19 cellular contexts compared by ENCODE assay signal in the genomic region with DNA sequence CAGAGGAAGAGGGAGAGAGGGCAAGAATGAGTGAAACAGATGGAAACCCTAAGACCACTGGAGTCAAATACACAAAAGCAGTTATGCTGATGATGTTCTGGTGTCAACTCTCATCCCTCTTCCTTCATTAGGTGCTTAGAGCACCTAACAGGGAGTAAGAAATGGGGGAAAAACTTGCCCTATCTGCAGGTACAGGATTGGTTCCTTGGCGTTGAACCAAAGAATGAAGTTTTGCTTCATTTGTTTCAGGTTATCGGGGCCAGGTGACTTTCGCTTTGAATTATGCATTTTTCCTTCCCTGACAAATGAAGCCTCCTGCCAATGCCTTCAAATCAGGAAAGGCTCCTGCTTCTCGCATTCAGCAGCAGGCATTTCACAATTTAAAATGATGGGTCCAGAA.
"Had no signal": no experiment of that assay in that cellular context is flagged by ENCODE, and none has a peak within 500 bp of the region (broad histone marks: within the 10 kb centered on the region; RNA-seq: fewer than 3 reads in every experiment).

No MANE protein-coding gene starts in this region.

- H3K4me1 Mint-ChIP-seq: activated CD4-positive, alpha-beta T cell treated with anti-CD3 and anti-CD28 coated beads, Interleukin-2, amount 10 ng/mL, durations not matched to agents 7 days and 5 days; activated naive CD8-positive, alpha-beta T cell treated with anti-CD3 and anti-CD28 coated beads, Interleukin-2, amount 10 ng/mL, durations not matched to agents 7 days and 5 days; immature natural killer cell had no signal

- DNase-seq: activated CD4-positive, alpha-beta T cell treated with anti-CD3 and anti-CD28 coated beads, Interleukin-2, amount 10 ng/mL, durations not matched to agents 7 days and 5 days; activated CD4-positive, CD25-positive, alpha-beta regulatory T cell; activated CD8-positive, alpha-beta memory T cell treated with anti-CD3 and anti-CD28 coated beads for 24 hours; activated naive CD4-positive, alpha-beta T cell; activated naive CD8-positive, alpha-beta T cell treated with anti-CD3 and anti-CD28 coated beads, Interleukin-2, amount 10 ng/mL, durations not matched to agents 7 days and 5 days; brain microvascular endothelial cell; cerebellar nuclear complex; effector memory CD4-positive, alpha-beta T cell; foreskin melanocyte; immature natural killer cell; left colon; lower lobe of right lung; posterior cingulate gyrus; T-helper 2 cell had no signal

- H3K4me1 ChIP-seq: lower lobe of right lung had no signal

- H3K9me3 ChIP-seq: lower lobe of right lung, neutrophil had no signal

- H3K27ac ChIP-seq: brain microvascular endothelial cell, epithelial cell of prostate, lower lobe of right lung, neutrophil had no signal

- H3K4me3 ChIP-seq: lower lobe of right lung had no signal

- H3K27ac Mint-ChIP-seq: activated CD4-positive, alpha-beta T cell treated with anti-CD3 and anti-CD28 coated beads, Interleukin-2, amount 10 ng/mL, durations not matched to agents 7 days and 5 days; activated naive CD8-positive, alpha-beta T cell treated with anti-CD3 and anti-CD28 coated beads, Interleukin-2, amount 10 ng/mL, durations not matched to agents 7 days and 5 days; dendritic cell treated with granulocyte-macrophage colony-stimulating factor and Interleukin-4, amounts not matched to agents 40 ng/mL and 50 ng/mL, for 4 days; immature natural killer cell; mesothelial cell of epicardium; stimulated activated memory B cell treated with anti-CD40 and anti-IgM and Interleukin-4, amounts not matched to agents 10 μg/mL and 1 μg/mL and 100 μg/mL, for 72 hours had no signal

- H3K36me3 Mint-ChIP-seq: activated naive CD8-positive, alpha-beta T cell treated with anti-CD3 and anti-CD28 coated beads, Interleukin-2, amount 10 ng/mL, durations not matched to agents 7 days and 5 days; immature natural killer cell; mesothelial cell of epicardium; stimulated activated memory B cell treated with anti-CD40 and anti-IgM and Interleukin-4, amounts not matched to agents 10 μg/mL and 1 μg/mL and 100 μg/mL, for 72 hours had no signal

- ATAC-seq: left colon; lower lobe of right lung; stimulated activated memory B cell treated with anti-CD40 and anti-IgM and Interleukin-4, amounts not matched to agents 10 μg/mL and 1 μg/mL and 100 μg/mL, for 72 hours had no signal

- H3K9me3 Mint-ChIP-seq: activated CD4-positive, alpha-beta T cell treated with anti-CD3 and anti-CD28 coated beads, Interleukin-2, amount 10 ng/mL, durations not matched to agents 7 days and 5 days; activated naive CD8-positive, alpha-beta T cell treated with anti-CD3 and anti-CD28 coated beads, Interleukin-2, amount 10 ng/mL, durations not matched to agents 7 days and 5 days; dendritic cell treated with granulocyte-macrophage colony-stimulating factor and Interleukin-4, amounts not matched to agents 40 ng/mL and 50 ng/mL, for 4 days; immature natural killer cell; mesothelial cell of epicardium; stimulated activated memory B cell treated with anti-CD40 and anti-IgM and Interleukin-4, amounts not matched to agents 10 μg/mL and 1 μg/mL and 100 μg/mL, for 72 hours had no signal

- H3K36me3 ChIP-seq: brain microvascular endothelial cell, lower lobe of right lung, neutrophil had no signal

- H3K4me3 Mint-ChIP-seq: activated CD4-positive, alpha-beta T cell treated with anti-CD3 and anti-CD28 coated beads, Interleukin-2, amount 10 ng/mL, durations not matched to agents 7 days and 5 days; activated naive CD8-positive, alpha-beta T cell treated with anti-CD3 and anti-CD28 coated beads, Interleukin-2, amount 10 ng/mL, durations not matched to agents 7 days and 5 days; dendritic cell treated with granulocyte-macrophage colony-stimulating factor and Interleukin-4, amounts not matched to agents 40 ng/mL and 50 ng/mL, for 4 days; immature natural killer cell; mesothelial cell of epicardium; stimulated activated memory B cell treated with anti-CD40 and anti-IgM and Interleukin-4, amounts not matched to agents 10 μg/mL and 1 μg/mL and 100 μg/mL, for 72 hours had no signal
